Comparison of ENCODE assay signal across 1 cellular context in genomic region chr5:103562453-103563157, GRCh38.
A peak's percentile ranks its signal among the peaks of the same experiment; 100 is the strongest.
TF ChIP-seq lines count a peak whose summit lies in the region.

Gene NUDT12 (minus strand): TSS chr5:103562789. CDS start chr5:103560248, 2,541 bp downstream.

TF ChIP-seq in K562, 482 proteins besides CTCF, POLR2A, EP300 and RAD21 (continued from another document and continues in another):
- TF ChIP-seq NKRF (IDR thresholded peaks at IDR 0.05; ENCODE audit: borderline replicate concordance) (0 out of 2 replicates have a peak, but pooled peaks have one; percentile 9), ZNF224 (CRISPR knock-in tag; IDR thresholded peaks at IDR 0.05) (no peak), ZNF707 (CRISPR knock-in tag; conservative IDR thresholded peaks at IDR 0.05) (no peak), MIER1 (IDR thresholded peaks at IDR 0.05; ENCODE audit: low read depth) (no peak), ZNF79 (CRISPR knock-in tag; IDR thresholded peaks at IDR 0.05; ENCODE audit: low read depth) (no peak), ZFX (CRISPR knock-in tag; IDR thresholded peaks at IDR 0.05) (peak; percentile 71), ZBTB1 (CRISPR knock-in tag; IDR thresholded peaks at IDR 0.05; ENCODE audit: borderline replicate concordance, low read depth) (0 out of 2 replicates have a peak, but pooled peaks have one; percentile 60), PML (IDR thresholded peaks at IDR 0.05; ENCODE audit: low read length) (peak; percentile 47; the same call in 1 of the 2 replicates), ZNF740 (CRISPR knock-in tag; IDR thresholded peaks at IDR 0.05) (0 out of 2 replicates have a peak, but pooled peaks have one; percentile 5), ZNF740 (tag; IDR thresholded peaks at IDR 0.05) (peak in 1 of 2 experiments; percentile 85; a peak in 1 of 4 replicates), SREBF1 (IDR thresholded peaks at IDR 0.05; ENCODE audit: borderline replicate concordance, low read depth, low read length) (no peak), XRCC4 (IDR thresholded peaks at IDR 0.05; ENCODE audit: extremely low read depth, insufficient read depth, insufficient read length) (no peak), SP1 (CRISPR knock-in tag; IDR thresholded peaks at IDR 0.05) (0 out of 2 replicates have a peak, but pooled peaks have one; percentile 35), NRF1 (conservative IDR thresholded peaks at IDR 0.05 in 1 of 2, IDR thresholded peaks at IDR 0.05 in 1 of 2) (peak; percentile 89 to 91), MCM7 (IDR thresholded peaks at IDR 0.05) (no peak), MGA (IDR thresholded peaks at IDR 0.05) (peak; percentile 41; the same call in 1 of the 2 replicates), SAFB (IDR thresholded peaks at IDR 0.05; ENCODE audit: borderline replicate concordance, low read depth, low read length) (no peak), RFX1 (IDR thresholded peaks at IDR 0.05) (no peak), TAF1 (IDR thresholded peaks at IDR 0.05; ENCODE audit: control insufficient read depth, extremely low read depth, insufficient read depth, low read length, severe bottlenecking) (peak; percentile 83), ZBTB7A (IDR thresholded peaks at IDR 0.05; ENCODE audit: borderline replicate concordance, control insufficient read depth, low read depth, low read length) (peak; percentile 60; the same call in 1 of the 2 replicates), PHB2 (IDR thresholded peaks at IDR 0.05; ENCODE audit: low read depth) (no peak), EHMT2 (IDR thresholded peaks at IDR 0.05) (0 out of 2 replicates have a peak, but pooled peaks have one; percentile 58), GABPB1 (CRISPR knock-in tag; IDR thresholded peaks at IDR 0.05) (peak; percentile 88), SMARCB1 (IDR thresholded peaks at IDR 0.05; ENCODE audit: insufficient read length, low read depth) (no peak), ZNF77 (CRISPR knock-in tag; IDR thresholded peaks at IDR 0.05) (no peak), EP400 (IDR thresholded peaks at IDR 0.05) (peak; percentile 61; the same call in 1 of the 2 replicates), HNRNPK (IDR thresholded peaks at IDR 0.05; ENCODE audit: low read depth, low read length, poor library complexity, severe bottlenecking) (no peak), KDM5B (IDR thresholded peaks at IDR 0.05; ENCODE audit: insufficient replicate concordance, low read depth, low read length) (peak; percentile 54), ELK1 (CRISPR knock-in tag; IDR thresholded peaks at IDR 0.05) (no peak), BACH1 (tag; IDR thresholded peaks at IDR 0.05) (0 out of 2 replicates have a peak, but pooled peaks have one; percentile 44), ZNF511 (CRISPR knock-in tag; IDR thresholded peaks at IDR 0.05) (0 out of 2 replicates have a peak, but pooled peaks have one; percentile 66), HCFC1 (IDR thresholded peaks at IDR 0.05; ENCODE audit: low read depth, low read length) (peak; percentile 73), HES1 (IDR thresholded peaks at IDR 0.05; ENCODE audit: low read depth) (no peak), CREB5 (CRISPR knock-in tag; IDR thresholded peaks at IDR 0.05) (no peak), ZNF780A (CRISPR knock-in tag; IDR thresholded peaks at IDR 0.05) (no peak), ETS2 (tag; IDR thresholded peaks at IDR 0.05; ENCODE audit: borderline replicate concordance, poor library complexity, severe bottlenecking) (no peak), MNT (conservative IDR thresholded peaks at IDR 0.05) (0 out of 4 replicates have a peak, but pooled peaks of 1 of the 2 experiments have one; percentile 27), HBP1 (CRISPR knock-in tag; IDR thresholded peaks at IDR 0.05) (0 out of 2 replicates have a peak, but pooled peaks have one; percentile 37)
